In genomic region chr17:64145751-64146417, GRCh38 we compare ENCODE assay signal across 1 cellular context.
TF ChIP-seq lines count a peak whose summit lies in the region.

No MANE protein-coding gene starts in this region.

TF ChIP-seq in GM12878, 131 proteins besides CTCF, POLR2A, EP300 and RAD21 (continued from another document and continues in another):
- TF ChIP-seq, protein P1, sequence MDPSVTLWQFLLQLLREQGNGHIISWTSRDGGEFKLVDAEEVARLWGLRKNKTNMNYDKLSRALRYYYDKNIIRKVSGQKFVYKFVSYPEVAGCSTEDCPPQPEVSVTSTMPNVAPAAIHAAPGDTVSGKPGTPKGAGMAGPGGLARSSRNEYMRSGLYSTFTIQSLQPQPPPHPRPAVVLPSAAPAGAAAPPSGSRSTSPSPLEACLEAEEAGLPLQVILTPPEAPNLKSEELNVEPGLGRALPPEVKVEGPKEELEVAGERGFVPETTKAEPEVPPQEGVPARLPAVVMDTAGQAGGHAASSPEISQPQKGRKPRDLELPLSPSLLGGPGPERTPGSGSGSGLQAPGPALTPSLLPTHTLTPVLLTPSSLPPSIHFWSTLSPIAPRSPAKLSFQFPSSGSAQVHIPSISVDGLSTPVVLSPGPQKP (IDR thresholded peaks at IDR 0.05; ENCODE audit: low read depth, low read length): no peak
- TF ChIP-seq MTA2 (IDR thresholded peaks at IDR 0.05; ENCODE audit: low read depth) (no peak; the same call in 1 of the 2 replicates), PBX3 (IDR thresholded peaks at IDR 0.05; ENCODE audit: insufficient replicate concordance, low read depth, low read length) (peak; percentile 34), PAX8 (IDR thresholded peaks at IDR 0.05) (no peak), EZH2 (IDR thresholded peaks at IDR 0.05; ENCODE audit: borderline replicate concordance, control insufficient read depth, low read depth, low read length) (no peak), MEF2A (IDR thresholded peaks at IDR 0.05; ENCODE audit: insufficient read depth, low read depth, low read length) (no peak), EGR1 (IDR thresholded peaks at IDR 0.05; ENCODE audit: borderline replicate concordance in 1 of 2, low read depth in 2 of 2, low read length in 2 of 2) (peak in 1 of 2 experiments; percentile 75; a peak in 2 of 3 replicates), PRDM15 (CRISPR knock-in tag; IDR thresholded peaks at IDR 0.05) (peak; percentile 56; the same call in 1 of the 2 replicates), GATAD2B (conservative IDR thresholded peaks at IDR 0.05; ENCODE audit: low read depth) (peak; percentile 42; the same call in 1 of the 2 replicates), KAT2A (conservative IDR thresholded peaks at IDR 0.05; ENCODE audit: control insufficient read depth, low read depth, low read length) (no peak), ZSCAN29 (IDR thresholded peaks at IDR 0.05) (no peak), NBN (IDR thresholded peaks at IDR 0.05) (no peak; the same call in none of the 2 replicates), POU2F2 (IDR thresholded peaks at IDR 0.05; ENCODE audit: borderline replicate concordance, low read depth, low read length) (peak; percentile 99), E2F4 (IDR thresholded peaks at IDR 0.05; ENCODE audit: low read depth, low read length) (no peak), MYC (IDR thresholded peaks at IDR 0.05; ENCODE audit: insufficient read depth, insufficient read length, insufficient replicate concordance, low read length, severe bottlenecking) (no peak), NR2F1 (conservative IDR thresholded peaks at IDR 0.05) (peak; percentile 80), ZNF217 (IDR thresholded peaks at IDR 0.05) (no peak)
- TF ChIP-seq, protein P2, sequence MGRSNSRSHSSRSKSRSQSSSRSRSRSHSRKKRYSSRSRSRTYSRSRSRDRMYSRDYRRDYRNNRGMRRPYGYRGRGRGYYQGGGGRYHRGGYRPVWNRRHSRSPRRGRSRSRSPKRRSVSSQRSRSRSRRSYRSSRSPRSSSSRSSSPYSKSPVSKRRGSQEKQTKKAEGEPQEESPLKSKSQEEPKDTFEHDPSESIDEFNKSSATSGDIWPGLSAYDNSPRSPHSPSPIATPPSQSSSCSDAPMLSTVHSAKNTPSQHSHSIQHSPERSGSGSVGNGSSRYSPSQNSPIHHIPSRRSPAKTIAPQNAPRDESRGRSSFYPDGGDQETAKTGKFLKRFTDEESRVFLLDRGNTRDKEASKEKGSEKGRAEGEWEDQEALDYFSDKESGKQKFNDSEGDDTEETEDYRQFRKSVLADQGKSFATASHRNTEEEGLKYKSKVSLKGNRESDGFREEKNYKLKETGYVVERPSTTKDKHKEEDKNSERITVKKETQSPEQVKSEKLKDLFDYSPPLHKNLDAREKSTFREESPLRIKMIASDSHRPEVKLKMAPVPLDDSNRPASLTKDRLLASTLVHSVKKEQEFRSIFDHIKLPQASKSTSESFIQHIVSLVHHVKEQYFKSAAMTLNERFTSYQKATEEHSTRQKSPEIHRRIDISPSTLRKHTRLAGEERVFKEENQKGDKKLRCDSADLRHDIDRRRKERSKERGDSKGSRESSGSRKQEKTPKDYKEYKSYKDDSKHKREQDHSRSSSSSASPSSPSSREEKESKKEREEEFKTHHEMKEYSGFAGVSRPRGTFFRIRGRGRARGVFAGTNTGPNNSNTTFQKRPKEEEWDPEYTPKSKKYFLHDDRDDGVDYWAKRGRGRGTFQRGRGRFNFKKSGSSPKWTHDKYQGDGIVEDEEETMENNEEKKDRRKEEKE (IDR thresholded peaks at IDR 0.05): no peak
- TF ChIP-seq, protein P3, sequence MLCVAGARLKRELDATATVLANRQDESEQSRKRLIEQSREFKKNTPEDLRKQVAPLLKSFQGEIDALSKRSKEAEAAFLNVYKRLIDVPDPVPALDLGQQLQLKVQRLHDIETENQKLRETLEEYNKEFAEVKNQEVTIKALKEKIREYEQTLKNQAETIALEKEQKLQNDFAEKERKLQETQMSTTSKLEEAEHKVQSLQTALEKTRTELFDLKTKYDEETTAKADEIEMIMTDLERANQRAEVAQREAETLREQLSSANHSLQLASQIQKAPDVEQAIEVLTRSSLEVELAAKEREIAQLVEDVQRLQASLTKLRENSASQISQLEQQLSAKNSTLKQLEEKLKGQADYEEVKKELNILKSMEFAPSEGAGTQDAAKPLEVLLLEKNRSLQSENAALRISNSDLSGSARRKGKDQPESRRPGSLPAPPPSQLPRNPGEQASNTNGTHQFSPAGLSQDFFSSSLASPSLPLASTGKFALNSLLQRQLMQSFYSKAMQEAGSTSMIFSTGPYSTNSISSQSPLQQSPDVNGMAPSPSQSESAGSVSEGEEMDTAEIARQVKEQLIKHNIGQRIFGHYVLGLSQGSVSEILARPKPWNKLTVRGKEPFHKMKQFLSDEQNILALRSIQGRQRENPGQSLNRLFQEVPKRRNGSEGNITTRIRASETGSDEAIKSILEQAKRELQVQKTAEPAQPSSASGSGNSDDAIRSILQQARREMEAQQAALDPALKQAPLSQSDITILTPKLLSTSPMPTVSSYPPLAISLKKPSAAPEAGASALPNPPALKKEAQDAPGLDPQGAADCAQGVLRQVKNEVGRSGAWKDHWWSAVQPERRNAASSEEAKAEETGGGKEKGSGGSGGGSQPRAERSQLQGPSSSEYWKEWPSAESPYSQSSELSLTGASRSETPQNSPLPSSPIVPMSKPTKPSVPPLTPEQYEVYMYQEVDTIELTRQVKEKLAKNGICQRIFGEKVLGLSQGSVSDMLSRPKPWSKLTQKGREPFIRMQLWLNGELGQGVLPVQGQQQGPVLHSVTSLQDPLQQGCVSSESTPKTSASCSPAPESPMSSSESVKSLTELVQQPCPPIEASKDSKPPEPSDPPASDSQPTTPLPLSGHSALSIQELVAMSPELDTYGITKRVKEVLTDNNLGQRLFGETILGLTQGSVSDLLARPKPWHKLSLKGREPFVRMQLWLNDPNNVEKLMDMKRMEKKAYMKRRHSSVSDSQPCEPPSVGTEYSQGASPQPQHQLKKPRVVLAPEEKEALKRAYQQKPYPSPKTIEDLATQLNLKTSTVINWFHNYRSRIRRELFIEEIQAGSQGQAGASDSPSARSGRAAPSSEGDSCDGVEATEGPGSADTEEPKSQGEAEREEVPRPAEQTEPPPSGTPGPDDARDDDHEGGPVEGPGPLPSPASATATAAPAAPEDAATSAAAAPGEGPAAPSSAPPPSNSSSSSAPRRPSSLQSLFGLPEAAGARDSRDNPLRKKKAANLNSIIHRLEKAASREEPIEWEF (IDR thresholded peaks at IDR 0.05; ENCODE audit: insufficient replicate concordance, low read depth, low read length): no peak
- TF ChIP-seq, protein P4, sequence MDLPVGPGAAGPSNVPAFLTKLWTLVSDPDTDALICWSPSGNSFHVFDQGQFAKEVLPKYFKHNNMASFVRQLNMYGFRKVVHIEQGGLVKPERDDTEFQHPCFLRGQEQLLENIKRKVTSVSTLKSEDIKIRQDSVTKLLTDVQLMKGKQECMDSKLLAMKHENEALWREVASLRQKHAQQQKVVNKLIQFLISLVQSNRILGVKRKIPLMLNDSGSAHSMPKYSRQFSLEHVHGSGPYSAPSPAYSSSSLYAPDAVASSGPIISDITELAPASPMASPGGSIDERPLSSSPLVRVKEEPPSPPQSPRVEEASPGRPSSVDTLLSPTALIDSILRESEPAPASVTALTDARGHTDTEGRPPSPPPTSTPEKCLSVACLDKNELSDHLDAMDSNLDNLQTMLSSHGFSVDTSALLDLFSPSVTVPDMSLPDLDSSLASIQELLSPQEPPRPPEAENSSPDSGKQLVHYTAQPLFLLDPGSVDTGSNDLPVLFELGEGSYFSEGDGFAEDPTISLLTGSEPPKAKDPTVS (IDR thresholded peaks at IDR 0.05; ENCODE audit: low read depth, low read length): 0 out of 2 replicates have a peak, but pooled peaks have one; percentile 27
- TF ChIP-seq, protein P5, sequence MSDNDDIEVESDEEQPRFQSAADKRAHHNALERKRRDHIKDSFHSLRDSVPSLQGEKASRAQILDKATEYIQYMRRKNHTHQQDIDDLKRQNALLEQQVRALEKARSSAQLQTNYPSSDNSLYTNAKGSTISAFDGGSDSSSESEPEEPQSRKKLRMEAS (IDR thresholded peaks at IDR 0.05; ENCODE audit: low read depth, low read length): peak; percentile 97
- TF ChIP-seq, protein P6, sequence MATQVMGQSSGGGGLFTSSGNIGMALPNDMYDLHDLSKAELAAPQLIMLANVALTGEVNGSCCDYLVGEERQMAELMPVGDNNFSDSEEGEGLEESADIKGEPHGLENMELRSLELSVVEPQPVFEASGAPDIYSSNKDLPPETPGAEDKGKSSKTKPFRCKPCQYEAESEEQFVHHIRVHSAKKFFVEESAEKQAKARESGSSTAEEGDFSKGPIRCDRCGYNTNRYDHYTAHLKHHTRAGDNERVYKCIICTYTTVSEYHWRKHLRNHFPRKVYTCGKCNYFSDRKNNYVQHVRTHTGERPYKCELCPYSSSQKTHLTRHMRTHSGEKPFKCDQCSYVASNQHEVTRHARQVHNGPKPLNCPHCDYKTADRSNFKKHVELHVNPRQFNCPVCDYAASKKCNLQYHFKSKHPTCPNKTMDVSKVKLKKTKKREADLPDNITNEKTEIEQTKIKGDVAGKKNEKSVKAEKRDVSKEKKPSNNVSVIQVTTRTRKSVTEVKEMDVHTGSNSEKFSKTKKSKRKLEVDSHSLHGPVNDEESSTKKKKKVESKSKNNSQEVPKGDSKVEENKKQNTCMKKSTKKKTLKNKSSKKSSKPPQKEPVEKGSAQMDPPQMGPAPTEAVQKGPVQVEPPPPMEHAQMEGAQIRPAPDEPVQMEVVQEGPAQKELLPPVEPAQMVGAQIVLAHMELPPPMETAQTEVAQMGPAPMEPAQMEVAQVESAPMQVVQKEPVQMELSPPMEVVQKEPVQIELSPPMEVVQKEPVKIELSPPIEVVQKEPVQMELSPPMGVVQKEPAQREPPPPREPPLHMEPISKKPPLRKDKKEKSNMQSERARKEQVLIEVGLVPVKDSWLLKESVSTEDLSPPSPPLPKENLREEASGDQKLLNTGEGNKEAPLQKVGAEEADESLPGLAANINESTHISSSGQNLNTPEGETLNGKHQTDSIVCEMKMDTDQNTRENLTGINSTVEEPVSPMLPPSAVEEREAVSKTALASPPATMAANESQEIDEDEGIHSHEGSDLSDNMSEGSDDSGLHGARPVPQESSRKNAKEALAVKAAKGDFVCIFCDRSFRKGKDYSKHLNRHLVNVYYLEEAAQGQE (IDR thresholded peaks at IDR 0.05; ENCODE audit: low read depth, low read length): no peak; the same call in 1 of the 2 replicates
- TF ChIP-seq, protein P7, sequence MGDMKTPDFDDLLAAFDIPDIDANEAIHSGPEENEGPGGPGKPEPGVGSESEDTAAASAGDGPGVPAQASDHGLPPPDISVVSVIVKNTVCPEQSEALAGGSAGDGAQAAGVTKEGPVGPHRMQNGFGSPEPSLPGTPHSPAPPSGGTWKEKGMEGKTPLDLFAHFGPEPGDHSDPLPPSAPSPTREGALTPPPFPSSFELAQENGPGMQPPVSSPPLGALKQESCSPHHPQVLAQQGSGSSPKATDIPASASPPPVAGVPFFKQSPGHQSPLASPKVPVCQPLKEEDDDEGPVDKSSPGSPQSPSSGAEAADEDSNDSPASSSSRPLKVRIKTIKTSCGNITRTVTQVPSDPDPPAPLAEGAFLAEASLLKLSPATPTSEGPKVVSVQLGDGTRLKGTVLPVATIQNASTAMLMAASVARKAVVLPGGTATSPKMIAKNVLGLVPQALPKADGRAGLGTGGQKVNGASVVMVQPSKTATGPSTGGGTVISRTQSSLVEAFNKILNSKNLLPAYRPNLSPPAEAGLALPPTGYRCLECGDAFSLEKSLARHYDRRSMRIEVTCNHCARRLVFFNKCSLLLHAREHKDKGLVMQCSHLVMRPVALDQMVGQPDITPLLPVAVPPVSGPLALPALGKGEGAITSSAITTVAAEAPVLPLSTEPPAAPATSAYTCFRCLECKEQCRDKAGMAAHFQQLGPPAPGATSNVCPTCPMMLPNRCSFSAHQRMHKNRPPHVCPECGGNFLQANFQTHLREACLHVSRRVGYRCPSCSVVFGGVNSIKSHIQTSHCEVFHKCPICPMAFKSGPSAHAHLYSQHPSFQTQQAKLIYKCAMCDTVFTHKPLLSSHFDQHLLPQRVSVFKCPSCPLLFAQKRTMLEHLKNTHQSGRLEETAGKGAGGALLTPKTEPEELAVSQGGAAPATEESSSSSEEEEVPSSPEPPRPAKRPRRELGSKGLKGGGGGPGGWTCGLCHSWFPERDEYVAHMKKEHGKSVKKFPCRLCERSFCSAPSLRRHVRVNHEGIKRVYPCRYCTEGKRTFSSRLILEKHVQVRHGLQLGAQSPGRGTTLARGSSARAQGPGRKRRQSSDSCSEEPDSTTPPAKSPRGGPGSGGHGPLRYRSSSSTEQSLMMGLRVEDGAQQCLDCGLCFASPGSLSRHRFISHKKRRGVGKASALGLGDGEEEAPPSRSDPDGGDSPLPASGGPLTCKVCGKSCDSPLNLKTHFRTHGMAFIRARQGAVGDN (IDR thresholded peaks at IDR 0.05): peak; percentile 92
